Comparison of ENCODE assay signal across 8 cellular contexts in the genomic region with DNA sequence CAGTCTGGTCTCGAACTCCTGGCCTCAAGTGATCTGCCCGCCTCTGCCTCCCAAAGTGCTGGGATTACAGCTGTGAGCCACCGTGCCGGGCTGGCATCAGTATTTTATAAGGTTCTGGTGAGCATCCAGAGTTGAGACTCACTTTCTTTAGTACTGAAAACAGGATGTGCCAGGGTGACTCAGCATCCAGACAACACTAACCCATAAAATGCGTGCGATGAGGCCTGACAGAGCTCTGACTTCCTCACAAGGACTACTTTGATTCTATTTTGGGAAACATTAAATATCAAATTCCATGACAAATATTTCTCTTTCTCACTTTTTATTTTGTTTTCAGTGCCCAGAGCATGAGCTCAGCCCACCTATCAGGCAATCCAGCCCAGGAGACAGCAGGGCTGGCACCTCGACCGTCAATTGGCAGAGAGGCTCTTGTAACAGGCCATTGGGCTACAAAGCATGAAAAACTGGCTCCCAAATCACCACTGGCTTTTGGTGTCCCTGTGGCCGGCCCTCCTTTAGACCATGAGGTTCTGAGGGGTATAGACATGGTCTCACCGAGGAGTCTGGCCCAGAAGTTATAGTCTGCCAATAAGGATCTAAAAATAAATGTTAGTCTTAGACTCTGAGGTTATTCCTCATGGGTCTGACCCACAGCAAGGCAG.
DNase-seq lines count a peak whose midpoint lies in the region; ATAC-seq and TF ChIP-seq lines count a peak whose summit lies in the region.

No MANE protein-coding gene starts in this region.

- TF ChIP-seq CTCF in GM13977 (IDR thresholded peaks at IDR 0.05; ENCODE audit: extremely low read depth, insufficient read depth, missing control alignments) = no peak

- peak; percentile 23 to 28 for DNase-seq in activated CD4-positive, alpha-beta T cell treated with anti-CD3 and anti-CD28 coated beads for 24 hours (ENCODE audit: low read depth in 2 of 2)
- no peak for DNase-seq in activated CD4-positive, alpha-beta T cell treated with anti-CD3 and anti-CD28 coated beads, Interleukin-2, amount 50 U/mL, for 1 hour
- peak; percentile 56 for DNase-seq in UCSD-AML1 (lab: John Stamatoyannopoulos, UW; ENCODE audit: unreplicated experiment)
- peak; percentile 80 for DNase-seq in epithelial cell of prostate (ENCODE audit: low read depth, low spot score)
- peak; percentile 25 for DNase-seq in pons (ENCODE audit: low spot score)
- DNase-seq in GM13977 (ENCODE audit: low spot score) = no peak

- peak overlapping the region; percentile 69 for H3K27ac ChIP-seq in epithelial cell of prostate

- ATAC-seq in HG02623 (IDR thresholded peaks at IDR 0.05; ENCODE audit: unreplicated experiment) = no peak
- ATAC-seq in HG03460 (IDR thresholded peaks at IDR 0.05; ENCODE audit: unreplicated experiment) = no peak

- in situ Hi-C loops in GM13977 (cut with MboI; ENCODE audit: low pct_unique_long_range_greater_than_20kb, low sequenced_read_pairs, unreplicated experiment) = no loop called here

Comparison
In these comparisons a context has a peak if more than half of its experiments do, and no peak if none do; other contexts are left out.
1. DNase-seq: peak in activated CD4-positive, alpha-beta T cell treated with anti-CD3 and anti-CD28 coated beads for 24 hours (2 of 2), UCSD-AML1 (single experiment), epithelial cell of prostate (single experiment) and pons (single experiment); none in activated CD4-positive, alpha-beta T cell treated with anti-CD3 and anti-CD28 coated beads, Interleukin-2, amount 50 U/mL, for 1 hour (single experiment) and GM13977 (single experiment).